In genomic region chr10:49605939-49606509, GRCh38 we compare ENCODE assay signal across 1 cellular context.
TF ChIP-seq lines count a peak whose summit lies in the region.

No MANE protein-coding gene starts in this region.

TF ChIP-seq in GM23338, 12 proteins besides CTCF, POLR2A, EP300 and RAD21 (continued from another document):
- no peak for TF ChIP-seq REST (IDR thresholded peaks at IDR 0.05; ENCODE audit: unreplicated experiment)
TF ChIP-seq in GM23338: peak in this region for 0.
